8 cellular contexts compared by ENCODE assay signal in the genomic region with DNA sequence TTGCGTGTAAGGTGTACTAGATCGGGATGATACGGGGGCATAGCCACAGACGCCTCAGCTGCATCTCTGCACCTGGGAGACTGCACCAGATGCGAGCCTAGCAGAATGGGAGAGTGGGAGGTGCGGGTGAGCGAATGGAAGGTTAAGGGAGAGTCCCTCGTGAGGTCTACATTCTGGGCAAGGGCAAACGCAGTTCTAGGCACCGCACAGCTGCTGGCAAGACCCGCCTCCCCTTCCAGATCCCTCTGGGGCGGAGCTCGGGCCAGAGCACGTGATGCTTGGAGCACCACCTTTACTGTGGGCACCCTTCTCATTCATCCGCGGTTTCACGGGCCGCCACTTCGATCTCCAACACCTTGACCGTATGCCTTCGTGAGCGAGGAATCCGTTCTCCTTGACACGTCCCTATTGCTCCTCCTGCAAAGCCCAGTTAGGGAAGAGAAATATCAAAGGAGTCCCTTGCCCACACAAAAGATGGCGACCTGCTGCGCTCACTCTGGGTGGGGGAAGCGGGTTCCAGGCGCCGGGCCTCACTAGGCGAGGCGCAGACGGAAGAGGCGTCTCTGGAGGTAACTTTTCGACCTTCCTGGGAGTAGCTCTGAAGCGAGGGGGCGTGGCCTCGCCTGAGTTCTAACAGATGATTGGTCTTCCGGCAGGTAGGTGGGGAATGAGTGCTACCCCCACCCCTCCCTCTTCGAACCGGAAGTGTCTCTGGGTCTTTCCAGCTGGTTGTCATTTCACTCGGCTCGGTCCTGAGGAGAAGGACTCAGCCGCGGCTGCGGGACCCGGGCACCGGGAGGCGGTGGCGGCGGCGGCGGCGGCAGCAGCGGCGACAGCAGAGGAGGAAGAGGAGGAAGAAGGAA. TPM values are rescaled to one million over a fixed set of nuclear protein-coding genes. Genes with fewer than 3 reads are reported as not detected.
A peak's percentile ranks its signal among the peaks of the same experiment; 100 is the strongest.
DNase-seq lines count a peak whose midpoint lies in the region; ATAC-seq and TF ChIP-seq lines count a peak whose summit lies in the region.

A gene (plus strand): TSS at position 740 of the 863 bp plus-strand sequence. CDS start 1,385 bp downstream, outside the sequence.

- H3K27me3 ChIP-seq in SK-N-SH (ENCODE audit: insufficient read depth): no peaks in the 10 kb centered on the region

- POLR2A ChIA-PET in SK-N-SH (lab: Yijun Ruan, JAX): interaction anchor here (0.7 to 1.8 kb wide), 17 partner anchors 18 to 271 kb away, joined by 3 to 13 read pairs (median 4); a partner anchor contains a TSS

- H3K9me3 ChIP-seq in SK-N-SH: no peaks in the 10 kb centered on the region

- no peak for TF ChIP-seq CTCF in SK-N-SH (IDR thresholded peaks at IDR 0.05)

- H3K9me2 ChIP-seq in SK-N-SH: no peaks in the 10 kb centered on the region

- peak within 1 kb of the TSS; percentile 99 for H2AFZ ChIP-seq in SK-N-SH (ENCODE audit: low read depth)

- peak within 1 kb of the TSS; percentile 87 to 90 for H3K4me3 ChIP-seq in SK-N-SH (ENCODE audit: low read depth in 2 of 2, low read length in 1 of 2)

- CTCF ChIA-PET in SK-N-SH (lab: Yijun Ruan, JAX): interaction anchor here (1.0 to 3.3 kb wide), 3 partner anchors 38 to 258 kb away, joined by 3 to 13 read pairs (median 4); no protein-coding TSS in a partner anchor

- DNase-seq in GM04504 (ENCODE audit: low read depth) (peak; percentile 99), NCI-H1048 (lab: John Stamatoyannopoulos, UW) (peak; percentile 90), SK-N-SH (peak; percentile 98), germinal center (ENCODE audit: low spot score) (peak; percentile 99), non-pigmented ciliary epithelial cell (ENCODE audit: low read depth) (peak; percentile 98), superior temporal gyrus (ENCODE audit: extremely low spot score) (peak; percentile 100)
- DNase-seq in activated naive CD4-positive, alpha-beta T cell treated with anti-CD3 and anti-CD28 coated beads, Interleukin-2, amount 50 U/mL, for 16 hours: peak; percentile 96

- peaks cover 12% of the 10 kb centered on the region; the same call in 1 of the 2 replicates for H4K20me1 ChIP-seq in SK-N-SH (ENCODE audit: insufficient read depth)

- 5% methylated on average over 48 of the region's 55 CpGs for WGBS in SK-N-SH (ENCODE audit: low lambda C conversion rate)

- H3K4me2 ChIP-seq in SK-N-SH: peak within 1 kb of the TSS; percentile 94

- TF ChIP-seq EP300 in SK-N-SH (IDR thresholded peaks at IDR 0.05; ENCODE audit: borderline replicate concordance in 1 of 2, low read depth in 1 of 2, low read length in 1 of 2): no peak

- H3K4me1 ChIP-seq in SK-N-SH (ENCODE audit: control insufficient read depth in 1 of 2, insufficient read depth in 2 of 2, low read depth in 1 of 2, low read length in 1 of 2): peaks cover 0 to 16% of the 10 kb centered on the region in 2 experiments; a peak in 2 of 4 replicates

- H3K27ac ChIP-seq in SK-N-SH (ENCODE audit: low read depth in 2 of 2, low read length in 1 of 2): peak within 1 kb of the TSS; percentile 86 to 99

- no peaks in the 10 kb centered on the region for H3K36me3 ChIP-seq in SK-N-SH (replicated peaks in 1 of 2; ENCODE audit: control insufficient read depth in 1 of 2, insufficient read depth in 2 of 2, low read length in 1 of 2)

- no peaks in the 10 kb centered on the region for H3F3A ChIP-seq in SK-N-SH (replicated peaks; ENCODE audit: insufficient read depth)

- no peak; the same call in 1 of the 2 replicates for TF ChIP-seq RAD21 in SK-N-SH (IDR thresholded peaks at IDR 0.05; ENCODE audit: low read length)

- peaks cover 47% of the 10 kb centered on the region for H3K79me2 ChIP-seq in SK-N-SH (ENCODE audit: insufficient read depth)

- H3K9ac ChIP-seq in SK-N-SH: peak within 1 kb of the TSS; percentile 96

- ATAC-seq in HG02571 (IDR thresholded peaks at IDR 0.05; ENCODE audit: unreplicated experiment): peak; percentile 92

TF ChIP-seq in SK-N-SH, 30 proteins besides CTCF, POLR2A, EP300 and RAD21 (continues in another document):
- TF ChIP-seq, protein P1, sequence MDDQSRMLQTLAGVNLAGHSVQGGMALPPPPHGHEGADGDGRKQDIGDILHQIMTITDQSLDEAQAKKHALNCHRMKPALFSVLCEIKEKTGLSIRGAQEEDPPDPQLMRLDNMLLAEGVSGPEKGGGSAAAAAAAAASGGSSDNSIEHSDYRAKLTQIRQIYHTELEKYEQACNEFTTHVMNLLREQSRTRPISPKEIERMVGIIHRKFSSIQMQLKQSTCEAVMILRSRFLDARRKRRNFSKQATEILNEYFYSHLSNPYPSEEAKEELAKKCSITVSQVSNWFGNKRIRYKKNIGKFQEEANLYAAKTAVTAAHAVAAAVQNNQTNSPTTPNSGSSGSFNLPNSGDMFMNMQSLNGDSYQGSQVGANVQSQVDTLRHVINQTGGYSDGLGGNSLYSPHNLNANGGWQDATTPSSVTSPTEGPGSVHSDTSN (IDR thresholded peaks at IDR 0.05): peak; percentile 72
- TF ChIP-seq CHD2 (IDR thresholded peaks at IDR 0.05; ENCODE audit: low read length, partially characterized antibody) (peak; percentile 80), ELF1 (IDR thresholded peaks at IDR 0.05) (peak; percentile 84; the same call in 1 of the 2 replicates), RFX5 (IDR thresholded peaks at IDR 0.05; ENCODE audit: low read length) (peak; percentile 48; the same call in 1 of the 2 replicates), JUND (IDR thresholded peaks at IDR 0.05) (no peak), POLR2AphosphoS5 (IDR thresholded peaks at IDR 0.05; ENCODE audit: low read depth, low read length) (peak; percentile 96), SIN3A (IDR thresholded peaks at IDR 0.05; ENCODE audit: borderline replicate concordance, low read depth, low read length) (peak; percentile 99), GATA2 (CRISPR knock-in tag; IDR thresholded peaks at IDR 0.05) (no peak), TEAD4 (IDR thresholded peaks at IDR 0.05; ENCODE audit: borderline replicate concordance, insufficient read depth) (no peak), FOSL2 (IDR thresholded peaks at IDR 0.05; ENCODE audit: borderline replicate concordance, low read depth) (no peak), NRF1 (IDR thresholded peaks at IDR 0.05; ENCODE audit: low read depth, low read length) (no peak), EZH2phosphoT487 (IDR thresholded peaks at IDR 0.05; ENCODE audit: borderline replicate concordance, low read depth) (no peak), TCF12 (IDR thresholded peaks at IDR 0.05) (peak; percentile 40), SMC3 (IDR thresholded peaks at IDR 0.05; ENCODE audit: low read depth, low read length) (no peak), GABPA (IDR thresholded peaks at IDR 0.05; ENCODE audit: low read depth) (peak; percentile 82), TAF1 (IDR thresholded peaks at IDR 0.05; ENCODE audit: borderline replicate concordance, low read depth, low read length) (peak; percentile 99), RCOR1 (IDR thresholded peaks at IDR 0.05; ENCODE audit: low read length) (0 out of 2 replicates have a peak, but pooled peaks have one; percentile 4)
- TF ChIP-seq, protein P2, sequence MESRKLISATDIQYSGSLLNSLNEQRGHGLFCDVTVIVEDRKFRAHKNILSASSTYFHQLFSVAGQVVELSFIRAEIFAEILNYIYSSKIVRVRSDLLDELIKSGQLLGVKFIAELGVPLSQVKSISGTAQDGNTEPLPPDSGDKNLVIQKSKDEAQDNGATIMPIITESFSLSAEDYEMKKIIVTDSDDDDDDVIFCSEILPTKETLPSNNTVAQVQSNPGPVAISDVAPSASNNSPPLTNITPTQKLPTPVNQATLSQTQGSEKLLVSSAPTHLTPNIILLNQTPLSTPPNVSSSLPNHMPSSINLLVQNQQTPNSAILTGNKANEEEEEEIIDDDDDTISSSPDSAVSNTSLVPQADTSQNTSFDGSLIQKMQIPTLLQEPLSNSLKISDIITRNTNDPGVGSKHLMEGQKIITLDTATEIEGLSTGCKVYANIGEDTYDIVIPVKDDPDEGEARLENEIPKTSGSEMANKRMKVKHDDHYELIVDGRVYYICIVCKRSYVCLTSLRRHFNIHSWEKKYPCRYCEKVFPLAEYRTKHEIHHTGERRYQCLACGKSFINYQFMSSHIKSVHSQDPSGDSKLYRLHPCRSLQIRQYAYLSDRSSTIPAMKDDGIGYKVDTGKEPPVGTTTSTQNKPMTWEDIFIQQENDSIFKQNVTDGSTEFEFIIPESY (IDR thresholded peaks at IDR 0.05; ENCODE audit: borderline replicate concordance, low read depth): no peak
- TF ChIP-seq, protein P3, sequence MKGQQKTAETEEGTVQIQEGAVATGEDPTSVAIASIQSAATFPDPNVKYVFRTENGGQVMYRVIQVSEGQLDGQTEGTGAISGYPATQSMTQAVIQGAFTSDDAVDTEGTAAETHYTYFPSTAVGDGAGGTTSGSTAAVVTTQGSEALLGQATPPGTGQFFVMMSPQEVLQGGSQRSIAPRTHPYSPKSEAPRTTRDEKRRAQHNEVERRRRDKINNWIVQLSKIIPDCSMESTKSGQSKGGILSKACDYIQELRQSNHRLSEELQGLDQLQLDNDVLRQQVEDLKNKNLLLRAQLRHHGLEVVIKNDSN (IDR thresholded peaks at IDR 0.05; ENCODE audit: borderline replicate concordance, low read depth): peak; percentile 92
- TF ChIP-seq, protein P4, sequence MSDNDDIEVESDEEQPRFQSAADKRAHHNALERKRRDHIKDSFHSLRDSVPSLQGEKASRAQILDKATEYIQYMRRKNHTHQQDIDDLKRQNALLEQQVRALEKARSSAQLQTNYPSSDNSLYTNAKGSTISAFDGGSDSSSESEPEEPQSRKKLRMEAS (IDR thresholded peaks at IDR 0.05; ENCODE audit: low read depth): peak; percentile 49
- TF ChIP-seq, protein P5, sequence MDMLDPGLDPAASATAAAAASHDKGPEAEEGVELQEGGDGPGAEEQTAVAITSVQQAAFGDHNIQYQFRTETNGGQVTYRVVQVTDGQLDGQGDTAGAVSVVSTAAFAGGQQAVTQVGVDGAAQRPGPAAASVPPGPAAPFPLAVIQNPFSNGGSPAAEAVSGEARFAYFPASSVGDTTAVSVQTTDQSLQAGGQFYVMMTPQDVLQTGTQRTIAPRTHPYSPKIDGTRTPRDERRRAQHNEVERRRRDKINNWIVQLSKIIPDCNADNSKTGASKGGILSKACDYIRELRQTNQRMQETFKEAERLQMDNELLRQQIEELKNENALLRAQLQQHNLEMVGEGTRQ (IDR thresholded peaks at IDR 0.05; ENCODE audit: borderline replicate concordance, low read depth, low read length): peak; percentile 71

RNA-seq across cellular contexts. Expression of the gene that starts here (rescaled TPM):
- 6.8 and 9.4 TPM in 2 replicates for polyA plus RNA-seq in SK-N-SH (2012; rRNA removed)
- 6.7 and 7.2 TPM in 2 replicates for polyA plus RNA-seq in SK-N-SH (2012; cell fraction: cytosol; rRNA removed)
- polyA plus RNA-seq in SK-N-SH (2012; cell fraction: nucleus; rRNA removed): 6.8 and 11.4 TPM in 2 replicates

Comparison
In these comparisons a context has a peak if more than half of its experiments do, and no peak if none do; other contexts are left out.
1. Peak in every context shown above with its lines: DNase-seq, ATAC-seq, H3K4me3 ChIP-seq and H3K27ac ChIP-seq.